ENCODE assay signal across 1 cellular context in genomic region chr10:44259090-44259874, GRCh38.
A peak's percentile ranks its signal among the peaks of the same experiment; 100 is the strongest.
TF ChIP-seq lines count a peak whose summit lies in the region.

No MANE protein-coding gene starts in this region.

TF ChIP-seq in HepG2, 621 proteins besides CTCF, POLR2A, EP300 and RAD21 (continued from another document and continues in another):
- TF ChIP-seq, protein P1, sequence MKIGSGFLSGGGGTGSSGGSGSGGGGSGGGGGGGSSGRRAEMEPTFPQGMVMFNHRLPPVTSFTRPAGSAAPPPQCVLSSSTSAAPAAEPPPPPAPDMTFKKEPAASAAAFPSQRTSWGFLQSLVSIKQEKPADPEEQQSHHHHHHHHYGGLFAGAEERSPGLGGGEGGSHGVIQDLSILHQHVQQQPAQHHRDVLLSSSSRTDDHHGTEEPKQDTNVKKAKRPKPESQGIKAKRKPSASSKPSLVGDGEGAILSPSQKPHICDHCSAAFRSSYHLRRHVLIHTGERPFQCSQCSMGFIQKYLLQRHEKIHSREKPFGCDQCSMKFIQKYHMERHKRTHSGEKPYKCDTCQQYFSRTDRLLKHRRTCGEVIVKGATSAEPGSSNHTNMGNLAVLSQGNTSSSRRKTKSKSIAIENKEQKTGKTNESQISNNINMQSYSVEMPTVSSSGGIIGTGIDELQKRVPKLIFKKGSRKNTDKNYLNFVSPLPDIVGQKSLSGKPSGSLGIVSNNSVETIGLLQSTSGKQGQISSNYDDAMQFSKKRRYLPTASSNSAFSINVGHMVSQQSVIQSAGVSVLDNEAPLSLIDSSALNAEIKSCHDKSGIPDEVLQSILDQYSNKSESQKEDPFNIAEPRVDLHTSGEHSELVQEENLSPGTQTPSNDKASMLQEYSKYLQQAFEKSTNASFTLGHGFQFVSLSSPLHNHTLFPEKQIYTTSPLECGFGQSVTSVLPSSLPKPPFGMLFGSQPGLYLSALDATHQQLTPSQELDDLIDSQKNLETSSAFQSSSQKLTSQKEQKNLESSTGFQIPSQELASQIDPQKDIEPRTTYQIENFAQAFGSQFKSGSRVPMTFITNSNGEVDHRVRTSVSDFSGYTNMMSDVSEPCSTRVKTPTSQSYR (CRISPR knock-in tag; IDR thresholded peaks at IDR 0.05; ENCODE audit: borderline replicate concordance): peak; percentile 99
- TF ChIP-seq NCOR1 (IDR thresholded peaks at IDR 0.05; ENCODE audit: borderline replicate concordance, low read length) (peak; percentile 97), ZFX (CRISPR knock-in tag; IDR thresholded peaks at IDR 0.05; ENCODE audit: low read depth) (peak; percentile 78), PITX1 (CRISPR knock-in tag; IDR thresholded peaks at IDR 0.05) (peak; percentile 90), ZNF335 (CRISPR knock-in tag; IDR thresholded peaks at IDR 0.05) (no peak), MLLT10 (CRISPR knock-in tag; IDR thresholded peaks at IDR 0.05) (no peak), MAFK (conservative IDR thresholded peaks at IDR 0.05 in 1 of 2, IDR thresholded peaks at IDR 0.05 in 1 of 2; ENCODE audit: low read length in 2 of 2) (no peak), ZNF746 (CRISPR knock-in tag; IDR thresholded peaks at IDR 0.05) (peak; percentile 85; the same call in 1 of the 2 replicates), HCFC1 (IDR thresholded peaks at IDR 0.05; ENCODE audit: low read depth, low read length) (no peak), SNAI1 (CRISPR knock-in tag; IDR thresholded peaks at IDR 0.05; ENCODE audit: borderline replicate concordance) (no peak), ZNF543 (CRISPR knock-in tag; IDR thresholded peaks at IDR 0.05) (peak; percentile 95), TP53 (CRISPR knock-in tag; conservative IDR thresholded peaks at IDR 0.05) (peak; percentile 33), PHF21A (CRISPR knock-in tag; IDR thresholded peaks at IDR 0.05) (peak; percentile 98), ZNF775 (CRISPR knock-in tag; IDR thresholded peaks at IDR 0.05; ENCODE audit: borderline replicate concordance) (peak; percentile 81; the same call in 1 of the 2 replicates), ZNF567 (CRISPR knock-in tag; IDR thresholded peaks at IDR 0.05; ENCODE audit: borderline replicate concordance) (no peak), TSC22D2 (CRISPR knock-in tag; IDR thresholded peaks at IDR 0.05; ENCODE audit: borderline replicate concordance) (peak; percentile 92), ZNF274 (CRISPR knock-in tag; IDR thresholded peaks at IDR 0.05) (peak; percentile 38; the same call in 1 of the 2 replicates), ZNF740 (CRISPR knock-in tag; IDR thresholded peaks at IDR 0.05) (0 out of 2 replicates have a peak, but pooled peaks have one; percentile 53), TFDP1 (CRISPR knock-in tag; IDR thresholded peaks at IDR 0.05; ENCODE audit: borderline replicate concordance) (peak; percentile 67), ZSCAN9 (CRISPR knock-in tag; IDR thresholded peaks at IDR 0.05; ENCODE audit: borderline replicate concordance) (peak; percentile 96), RELA (CRISPR knock-in tag; IDR thresholded peaks at IDR 0.05) (no peak), ZNF432 (CRISPR knock-in tag; IDR thresholded peaks at IDR 0.05; ENCODE audit: borderline replicate concordance) (no peak), ZNF10 (CRISPR knock-in tag; IDR thresholded peaks at IDR 0.05; ENCODE audit: borderline replicate concordance, low read depth) (no peak), ZFP36L2 (CRISPR knock-in tag; IDR thresholded peaks at IDR 0.05) (no peak; the same call in 1 of the 2 replicates), CREM (IDR thresholded peaks at IDR 0.05) (peak; percentile 91), CREM (CRISPR knock-in tag; IDR thresholded peaks at IDR 0.05) (no peak), TMF1 (CRISPR knock-in tag; IDR thresholded peaks at IDR 0.05; ENCODE audit: low read depth) (peak; percentile 46), ZNF333 (CRISPR knock-in tag; IDR thresholded peaks at IDR 0.05; ENCODE audit: borderline replicate concordance) (no peak), ZNF124 (CRISPR knock-in tag; IDR thresholded peaks at IDR 0.05) (peak; percentile 92; the same call in 1 of the 2 replicates), NFAT5 (CRISPR knock-in tag; IDR thresholded peaks at IDR 0.05) (peak; percentile 63), GATAD1 (CRISPR knock-in tag; IDR thresholded peaks at IDR 0.05) (peak; percentile 62; the same call in 1 of the 2 replicates), ZFP82 (CRISPR knock-in tag; IDR thresholded peaks at IDR 0.05; ENCODE audit: borderline replicate concordance) (no peak), ATF7 (IDR thresholded peaks at IDR 0.05) (no peak), ATF7 (CRISPR knock-in tag; IDR thresholded peaks at IDR 0.05) (peak; percentile 83), ZFP36L1 (CRISPR knock-in tag; IDR thresholded peaks at IDR 0.05) (no peak), ZNF816 (CRISPR knock-in tag; IDR thresholded peaks at IDR 0.05; ENCODE audit: borderline replicate concordance) (peak; percentile 88; the same call in 1 of the 2 replicates), SCMH1 (CRISPR knock-in tag; IDR thresholded peaks at IDR 0.05; ENCODE audit: borderline replicate concordance) (no peak), ATF1 (CRISPR knock-in tag; IDR thresholded peaks at IDR 0.05) (peak; percentile 68; the same call in 1 of the 2 replicates), MTA1 (CRISPR knock-in tag; IDR thresholded peaks at IDR 0.05; ENCODE audit: borderline replicate concordance) (peak; percentile 95), RAD51 (IDR thresholded peaks at IDR 0.05; ENCODE audit: borderline replicate concordance) (peak; percentile 68), SOX13 (IDR thresholded peaks at IDR 0.05) (peak; percentile 68; the same call in 1 of the 2 replicates), SOX13 (CRISPR knock-in tag; conservative IDR thresholded peaks at IDR 0.05 in 1 of 2, IDR thresholded peaks at IDR 0.05 in 1 of 2) (peak in 1 of 2 experiments; percentile 93; a peak in 2 of 4 replicates), KDM6A (CRISPR knock-in tag; IDR thresholded peaks at IDR 0.05; ENCODE audit: low read depth) (peak; percentile 96), ZNF7 (CRISPR knock-in tag; IDR thresholded peaks at IDR 0.05) (no peak; the same call in 1 of the 2 replicates), ZNF598 (CRISPR knock-in tag; IDR thresholded peaks at IDR 0.05; ENCODE audit: borderline replicate concordance) (no peak), SP4 (CRISPR knock-in tag; IDR thresholded peaks at IDR 0.05) (peak; percentile 72), ZBTB7B (CRISPR knock-in tag; IDR thresholded peaks at IDR 0.05) (peak; percentile 89)
- TF ChIP-seq, protein P2, sequence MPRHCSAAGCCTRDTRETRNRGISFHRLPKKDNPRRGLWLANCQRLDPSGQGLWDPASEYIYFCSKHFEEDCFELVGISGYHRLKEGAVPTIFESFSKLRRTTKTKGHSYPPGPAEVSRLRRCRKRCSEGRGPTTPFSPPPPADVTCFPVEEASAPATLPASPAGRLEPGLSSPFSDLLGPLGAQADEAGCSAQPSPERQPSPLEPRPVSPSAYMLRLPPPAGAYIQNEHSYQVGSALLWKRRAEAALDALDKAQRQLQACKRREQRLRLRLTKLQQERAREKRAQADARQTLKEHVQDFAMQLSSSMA (CRISPR knock-in tag; IDR thresholded peaks at IDR 0.05): no peak; the same call in 1 of the 2 replicates
- TF ChIP-seq, protein P3, sequence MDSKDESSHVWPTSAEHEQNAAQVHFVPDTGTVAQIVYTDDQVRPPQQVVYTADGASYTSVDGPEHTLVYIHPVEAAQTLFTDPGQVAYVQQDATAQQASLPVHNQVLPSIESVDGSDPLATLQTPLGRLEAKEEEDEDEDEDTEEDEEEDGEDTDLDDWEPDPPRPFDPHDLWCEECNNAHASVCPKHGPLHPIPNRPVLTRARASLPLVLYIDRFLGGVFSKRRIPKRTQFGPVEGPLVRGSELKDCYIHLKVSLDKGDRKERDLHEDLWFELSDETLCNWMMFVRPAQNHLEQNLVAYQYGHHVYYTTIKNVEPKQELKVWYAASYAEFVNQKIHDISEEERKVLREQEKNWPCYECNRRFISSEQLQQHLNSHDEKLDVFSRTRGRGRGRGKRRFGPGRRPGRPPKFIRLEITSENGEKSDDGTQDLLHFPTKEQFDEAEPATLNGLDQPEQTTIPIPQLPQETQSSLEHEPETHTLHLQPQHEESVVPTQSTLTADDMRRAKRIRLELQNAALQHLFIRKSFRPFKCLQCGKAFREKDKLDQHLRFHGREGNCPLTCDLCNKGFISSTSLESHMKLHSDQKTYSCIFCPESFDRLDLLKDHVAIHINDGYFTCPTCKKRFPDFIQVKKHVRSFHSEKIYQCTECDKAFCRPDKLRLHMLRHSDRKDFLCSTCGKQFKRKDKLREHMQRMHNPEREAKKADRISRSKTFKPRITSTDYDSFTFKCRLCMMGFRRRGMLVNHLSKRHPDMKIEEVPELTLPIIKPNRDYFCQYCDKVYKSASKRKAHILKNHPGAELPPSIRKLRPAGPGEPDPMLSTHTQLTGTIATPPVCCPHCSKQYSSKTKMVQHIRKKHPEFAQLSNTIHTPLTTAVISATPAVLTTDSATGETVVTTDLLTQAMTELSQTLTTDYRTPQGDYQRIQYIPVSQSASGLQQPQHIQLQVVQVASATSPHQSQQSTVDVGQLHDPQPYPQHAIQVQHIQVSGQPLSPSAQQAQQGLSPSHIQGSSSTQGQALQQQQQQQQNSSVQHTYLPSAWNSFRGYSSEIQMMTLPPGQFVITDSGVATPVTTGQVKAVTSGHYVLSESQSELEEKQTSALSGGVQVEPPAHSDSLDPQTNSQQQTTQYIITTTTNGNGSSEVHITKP (CRISPR knock-in tag; IDR thresholded peaks at IDR 0.05; ENCODE audit: low read depth): peak; percentile 85; the same call in 1 of the 2 replicates
- TF ChIP-seq, protein P4, sequence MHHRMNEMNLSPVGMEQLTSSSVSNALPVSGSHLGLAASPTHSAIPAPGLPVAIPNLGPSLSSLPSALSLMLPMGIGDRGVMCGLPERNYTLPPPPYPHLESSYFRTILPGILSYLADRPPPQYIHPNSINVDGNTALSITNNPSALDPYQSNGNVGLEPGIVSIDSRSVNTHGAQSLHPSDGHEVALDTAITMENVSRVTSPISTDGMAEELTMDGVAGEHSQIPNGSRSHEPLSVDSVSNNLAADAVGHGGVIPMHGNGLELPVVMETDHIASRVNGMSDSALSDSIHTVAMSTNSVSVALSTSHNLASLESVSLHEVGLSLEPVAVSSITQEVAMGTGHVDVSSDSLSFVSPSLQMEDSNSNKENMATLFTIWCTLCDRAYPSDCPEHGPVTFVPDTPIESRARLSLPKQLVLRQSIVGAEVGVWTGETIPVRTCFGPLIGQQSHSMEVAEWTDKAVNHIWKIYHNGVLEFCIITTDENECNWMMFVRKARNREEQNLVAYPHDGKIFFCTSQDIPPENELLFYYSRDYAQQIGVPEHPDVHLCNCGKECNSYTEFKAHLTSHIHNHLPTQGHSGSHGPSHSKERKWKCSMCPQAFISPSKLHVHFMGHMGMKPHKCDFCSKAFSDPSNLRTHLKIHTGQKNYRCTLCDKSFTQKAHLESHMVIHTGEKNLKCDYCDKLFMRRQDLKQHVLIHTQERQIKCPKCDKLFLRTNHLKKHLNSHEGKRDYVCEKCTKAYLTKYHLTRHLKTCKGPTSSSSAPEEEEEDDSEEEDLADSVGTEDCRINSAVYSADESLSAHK (CRISPR knock-in tag; IDR thresholded peaks at IDR 0.05; ENCODE audit: borderline replicate concordance): no peak
- TF ChIP-seq, protein P5, sequence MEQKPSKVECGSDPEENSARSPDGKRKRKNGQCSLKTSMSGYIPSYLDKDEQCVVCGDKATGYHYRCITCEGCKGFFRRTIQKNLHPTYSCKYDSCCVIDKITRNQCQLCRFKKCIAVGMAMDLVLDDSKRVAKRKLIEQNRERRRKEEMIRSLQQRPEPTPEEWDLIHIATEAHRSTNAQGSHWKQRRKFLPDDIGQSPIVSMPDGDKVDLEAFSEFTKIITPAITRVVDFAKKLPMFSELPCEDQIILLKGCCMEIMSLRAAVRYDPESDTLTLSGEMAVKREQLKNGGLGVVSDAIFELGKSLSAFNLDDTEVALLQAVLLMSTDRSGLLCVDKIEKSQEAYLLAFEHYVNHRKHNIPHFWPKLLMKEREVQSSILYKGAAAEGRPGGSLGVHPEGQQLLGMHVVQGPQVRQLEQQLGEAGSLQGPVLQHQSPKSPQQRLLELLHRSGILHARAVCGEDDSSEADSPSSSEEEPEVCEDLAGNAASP (CRISPR knock-in tag; IDR thresholded peaks at IDR 0.05; ENCODE audit: borderline replicate concordance): peak; percentile 81; the same call in 1 of the 2 replicates
